Comparison of ENCODE assay signal across 17 cellular contexts in genomic region chr6:53752440-53752839, GRCh38.
"Had no signal": no experiment of that assay in that cellular context is flagged by ENCODE, and none has a peak within 500 bp of the region (broad histone marks: within the 10 kb centered on the region; RNA-seq: fewer than 3 reads in every experiment).

No MANE protein-coding gene starts in this region.

- H3K4me3 ChIP-seq: lower lobe of right lung, right lobe of liver, upper lobe of right lung had no signal

- H3K4me1 ChIP-seq: lower lobe of right lung, right lobe of liver, upper lobe of right lung had no signal

- H3K9me3 ChIP-seq: lower lobe of right lung, right lobe of liver, upper lobe of right lung had no signal

- H3K27ac ChIP-seq: lower lobe of right lung, right lobe of liver, upper lobe of right lung, WERI-Rb-1 had no signal

- H3K36me3 ChIP-seq: lower lobe of right lung, right lobe of liver, upper lobe of right lung, WERI-Rb-1 had no signal

- H3K27me3 ChIP-seq: right lobe of liver, upper lobe of right lung had no signal

- ATAC-seq: activated CD4-positive, alpha-beta T cell treated with anti-CD3 and anti-CD28 coated beads for 36 hours; activated CD8-positive, alpha-beta T cell treated with anti-CD3 and anti-CD28 coated beads for 36 hours; natural killer cell; right lobe of liver; stimulated activated naive CD8-positive, alpha-beta T cell treated with anti-CD3 and anti-CD28 coated beads, Interleukin-15, Interleukin-2, amounts not matched to agents 100 U/mL and 50 U/mL, for 24 hours; upper lobe of right lung had no signal

- DNase-seq: activated CD4-positive, alpha-beta T cell treated with anti-CD3 and anti-CD28 coated beads for 36 hours; activated CD8-positive, alpha-beta memory T cell treated with anti-CD3 and anti-CD28 coated beads, Interleukin-2, amount 50 U/mL, for 4 hours; activated CD8-positive, alpha-beta T cell treated with anti-CD3 and anti-CD28 coated beads for 36 hours; activated naive CD4-positive, alpha-beta T cell treated with Interleukin-2 at 50 U/mL for 16 hours; central memory CD4-positive, alpha-beta T cell; cortex of kidney; effector CD8-positive, alpha-beta T cell; glutamatergic neuron; lower lobe of right lung; natural killer cell; right lobe of liver; stimulated activated CD4-positive, alpha-beta T cell treated with anti-CD3 and anti-CD28 coated beads, Interleukin-4, amount 100 ng/mL, for 1 hour; stimulated activated CD8-positive, alpha-beta memory T cell treated with anti-CD3 and anti-CD28 coated beads, Interleukin-4, amount 100 ng/mL, for 48 hours; stimulated activated naive CD8-positive, alpha-beta T cell treated with anti-CD3 and anti-CD28 coated beads, Interleukin-15, Interleukin-2, amounts not matched to agents 100 U/mL and 50 U/mL, for 24 hours; T-helper 1 cell; upper lobe of right lung; WERI-Rb-1 had no signal
